In the genomic region with DNA sequence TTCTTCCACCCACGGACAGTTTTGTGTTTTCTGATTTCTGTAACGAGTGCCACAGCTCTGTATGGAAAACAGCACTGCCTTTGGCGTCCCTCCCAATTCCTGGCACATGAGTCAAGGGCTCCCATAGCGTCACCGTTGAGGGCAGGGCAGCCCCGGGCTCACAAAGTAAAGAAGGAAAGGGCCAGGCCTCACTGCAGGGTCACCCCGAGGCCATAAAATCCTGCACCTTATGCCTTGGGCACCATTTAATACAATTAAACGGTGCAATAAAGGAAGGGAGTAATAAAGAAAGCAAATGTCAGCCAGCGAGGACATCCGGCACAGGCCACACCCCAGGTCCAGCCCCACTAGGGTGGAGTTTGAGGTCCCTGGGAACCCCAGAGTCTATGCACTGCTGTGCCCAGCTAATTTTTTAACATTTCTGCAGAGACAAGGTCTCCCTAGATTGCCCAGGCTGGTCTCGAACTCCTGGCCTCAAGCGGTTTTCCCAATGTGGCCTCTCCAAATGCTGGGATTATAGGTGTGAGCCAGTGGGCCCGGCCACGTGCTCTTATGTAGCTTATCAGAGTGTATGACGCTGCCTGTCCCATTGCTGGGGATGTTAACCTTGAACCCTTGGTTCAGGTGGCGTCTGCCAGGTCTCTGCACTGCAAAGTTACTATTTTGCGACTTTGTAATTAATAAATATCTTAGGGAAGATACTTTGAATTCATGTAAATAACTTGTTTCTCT, we compare ENCODE assay signal across 9 cellular contexts. TPM values are rescaled to one million over a fixed set of nuclear protein-coding genes. Genes with fewer than 3 reads are reported as not detected.
DNase-seq lines count a peak whose midpoint lies in the region; ATAC-seq and TF ChIP-seq lines count a peak whose summit lies in the region.
"Had no signal": no experiment of that assay in that cellular context is flagged by ENCODE, and none has a peak within 500 bp of the region (broad histone marks: within the 10 kb centered on the region; RNA-seq: fewer than 3 reads in every experiment).

No MANE protein-coding gene starts in this region.

- TF ChIP-seq POLR2A in thyroid gland (IDR thresholded peaks at IDR 0.05), result no peak

- H3K27ac ChIP-seq in RWPE1, result peak overlapping the region; percentile 73
- no peak overlapping the region for H3K27ac ChIP-seq in thyroid gland

- CTCF ChIA-PET in RWPE1 (lab: Yijun Ruan, JAX), result interaction anchor here (1.8 kb wide), 1 partner anchor 11 kb away, joined by 4 read pairs; no protein-coding TSS in a partner anchor

- intact Hi-C loops in thyroid gland (cut with DNase I), result no loop called here

- H3K4me3 ChIP-seq in fibroblast of villous mesenchyme (ENCODE audit: low read depth, low read length) (no peak overlapping the region), thyroid gland (replicated peaks in 1 of 3) (no peak overlapping the region)

- no peaks in the 10 kb centered on the region for H3K9me3 ChIP-seq in thyroid gland

- H3K27me3 ChIP-seq in thyroid gland, result no peaks in the 10 kb centered on the region

- 76 to 79% methylated on average over 17 of the region's 17 CpGs for WGBS in thyroid gland, 2 donors

- peak; percentile 69 for DNase-seq in GM04504 (ENCODE audit: low read depth)
- peak; percentile 94 for DNase-seq in RWPE1 (ENCODE audit: low spot score)
- peak; percentile 77 for DNase-seq in fibroblast of villous mesenchyme (ENCODE audit: low read depth)
- DNase-seq in renal cortical epithelial cell (ENCODE audit: low read depth), result peak; percentile 74
- no peak for DNase-seq in glomerular visceral epithelial cell (ENCODE audit: extremely low spot score)
- DNase-seq in thyroid gland, result no peak

- TF ChIP-seq CTCF in RWPE1 (conservative IDR thresholded peaks at IDR 0.05; ENCODE audit: low read depth) (no peak), fibroblast of villous mesenchyme (IDR thresholded peaks at IDR 0.05; ENCODE audit: insufficient read depth, low read depth, low read length) (no peak), thyroid gland (IDR thresholded peaks at IDR 0.05) (no peak)

- H3K36me3 ChIP-seq in thyroid gland, result no peaks in the 10 kb centered on the region

- ATAC-seq in GM18909 (IDR thresholded peaks at IDR 0.05; ENCODE audit: poor library complexity, unreplicated experiment), result no peak
- no peak for ATAC-seq in GM18873 (IDR thresholded peaks at IDR 0.05; ENCODE audit: low FRiP score, unreplicated experiment)

- POLR2A ChIA-PET in RWPE1 (lab: Yijun Ruan, JAX; ENCODE audit: low non-redundant PET), result no interaction called here

- H3K4me1 ChIP-seq in thyroid gland, result no peaks in the 10 kb centered on the region

RNA-seq across cellular contexts. Expression of a gene that starts 13.6 kb away (rescaled TPM):
- not detected in 2 replicates for total RNA-seq in fibroblast of villous mesenchyme
- total RNA-seq in renal cortical epithelial cell, result not detected in 2 replicates
- total RNA-seq in thyroid gland, result not detected
- total RNA-seq: glomerular endothelial cell had no signal

RNA-seq across cellular contexts. Expression of a gene that starts 24.5 kb away (rescaled TPM):
- total RNA-seq in fibroblast of villous mesenchyme, result not detected in 2 replicates
- total RNA-seq in renal cortical epithelial cell, result not detected in 2 replicates
- not detected for total RNA-seq in thyroid gland
- total RNA-seq: glomerular endothelial cell had no signal

Comparison
In these comparisons a context has a peak if more than half of its experiments do, and no peak if none do; other contexts are left out.
1. DNase-seq: peak in GM04504 (single experiment), RWPE1 (single experiment), fibroblast of villous mesenchyme (single experiment) and renal cortical epithelial cell (single experiment); none in glomerular visceral epithelial cell (single experiment) and thyroid gland (0 of 2).